1 cellular context compared by ENCODE assay signal in the genomic region with DNA sequence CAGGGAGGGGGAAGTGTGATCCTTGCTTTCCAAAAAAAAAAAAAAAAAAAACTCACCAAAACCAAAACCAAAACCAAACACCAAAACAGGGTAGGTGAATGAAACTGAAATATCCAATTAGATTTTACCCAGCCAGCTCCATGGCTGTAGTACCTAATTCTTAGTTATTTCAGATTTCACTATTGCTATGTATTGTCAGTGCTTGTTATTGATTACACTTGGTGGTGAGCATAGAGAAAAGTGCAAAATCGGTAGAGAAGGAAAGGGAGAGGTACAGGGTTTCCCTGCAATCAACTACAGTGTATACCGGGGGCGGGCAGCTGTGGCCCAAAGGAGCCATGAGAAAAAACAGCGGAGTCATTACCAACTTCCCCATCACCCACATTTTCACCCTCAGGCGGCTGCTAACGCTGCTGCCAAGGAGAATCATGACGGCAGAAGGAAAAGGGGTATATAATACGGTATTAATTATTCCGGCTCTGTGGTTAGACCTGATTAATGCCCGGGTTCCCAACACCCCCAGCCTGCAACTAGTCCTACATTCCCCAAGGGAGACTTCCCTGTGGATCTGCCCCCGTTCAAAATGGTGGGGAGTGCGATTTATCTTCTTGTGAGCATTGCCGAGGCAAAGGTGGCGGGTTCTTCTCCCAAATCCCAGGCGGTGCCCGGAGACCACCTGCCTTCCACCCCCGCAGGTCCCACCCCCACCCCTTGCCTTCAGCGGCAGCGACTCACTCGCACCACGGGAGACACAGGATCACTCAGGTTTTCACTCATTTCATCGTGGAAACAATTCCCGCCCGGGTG.
TF ChIP-seq lines count a peak whose summit lies in the region.

A gene (minus strand): TSS at position 30 of the 807 bp plus-strand sequence. CDS start 486 bp downstream, outside the sequence.

TF ChIP-seq in GM12878, 131 proteins besides CTCF, POLR2A, EP300 and RAD21 (continued from another document and continues in another):
- TF ChIP-seq, protein P1, sequence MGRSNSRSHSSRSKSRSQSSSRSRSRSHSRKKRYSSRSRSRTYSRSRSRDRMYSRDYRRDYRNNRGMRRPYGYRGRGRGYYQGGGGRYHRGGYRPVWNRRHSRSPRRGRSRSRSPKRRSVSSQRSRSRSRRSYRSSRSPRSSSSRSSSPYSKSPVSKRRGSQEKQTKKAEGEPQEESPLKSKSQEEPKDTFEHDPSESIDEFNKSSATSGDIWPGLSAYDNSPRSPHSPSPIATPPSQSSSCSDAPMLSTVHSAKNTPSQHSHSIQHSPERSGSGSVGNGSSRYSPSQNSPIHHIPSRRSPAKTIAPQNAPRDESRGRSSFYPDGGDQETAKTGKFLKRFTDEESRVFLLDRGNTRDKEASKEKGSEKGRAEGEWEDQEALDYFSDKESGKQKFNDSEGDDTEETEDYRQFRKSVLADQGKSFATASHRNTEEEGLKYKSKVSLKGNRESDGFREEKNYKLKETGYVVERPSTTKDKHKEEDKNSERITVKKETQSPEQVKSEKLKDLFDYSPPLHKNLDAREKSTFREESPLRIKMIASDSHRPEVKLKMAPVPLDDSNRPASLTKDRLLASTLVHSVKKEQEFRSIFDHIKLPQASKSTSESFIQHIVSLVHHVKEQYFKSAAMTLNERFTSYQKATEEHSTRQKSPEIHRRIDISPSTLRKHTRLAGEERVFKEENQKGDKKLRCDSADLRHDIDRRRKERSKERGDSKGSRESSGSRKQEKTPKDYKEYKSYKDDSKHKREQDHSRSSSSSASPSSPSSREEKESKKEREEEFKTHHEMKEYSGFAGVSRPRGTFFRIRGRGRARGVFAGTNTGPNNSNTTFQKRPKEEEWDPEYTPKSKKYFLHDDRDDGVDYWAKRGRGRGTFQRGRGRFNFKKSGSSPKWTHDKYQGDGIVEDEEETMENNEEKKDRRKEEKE (IDR thresholded peaks at IDR 0.05), result no peak
- TF ChIP-seq RB1 (IDR thresholded peaks at IDR 0.05; ENCODE audit: borderline replicate concordance) (no peak), NR2F1 (conservative IDR thresholded peaks at IDR 0.05) (no peak), POLR2AphosphoS2 (IDR thresholded peaks at IDR 0.05; ENCODE audit: low read depth, low read length) (peak; percentile 91), KDM1A (IDR thresholded peaks at IDR 0.05; ENCODE audit: borderline replicate concordance) (no peak), ZNF274 (IDR thresholded peaks at IDR 0.05; ENCODE audit: insufficient read depth, insufficient read length) (no peak), IKZF1 (conservative IDR thresholded peaks at IDR 0.05) (peak; percentile 64), CBFB (IDR thresholded peaks at IDR 0.05; ENCODE audit: low read depth) (0 out of 2 replicates have a peak, but pooled peaks have one; percentile 28), ASH2L (IDR thresholded peaks at IDR 0.05; ENCODE audit: borderline replicate concordance, low read depth) (no peak), STAT3 (IDR thresholded peaks at IDR 0.05; ENCODE audit: low read depth, low read length) (no peak), SMARCA5 (IDR thresholded peaks at IDR 0.05) (0 out of 2 replicates have a peak, but pooled peaks have one; percentile 35), ETV6 (conservative IDR thresholded peaks at IDR 0.05 in 1 of 2, IDR thresholded peaks at IDR 0.05 in 1 of 2; ENCODE audit: borderline replicate concordance in 1 of 2, low read depth in 1 of 2) (no peak), ATF7 (IDR thresholded peaks at IDR 0.05; ENCODE audit: low read depth) (peak; percentile 42; the same call in 1 of the 2 replicates), ZSCAN29 (IDR thresholded peaks at IDR 0.05) (no peak), SMAD5 (IDR thresholded peaks at IDR 0.05; ENCODE audit: low read depth) (no peak), ZZZ3 (IDR thresholded peaks at IDR 0.05; ENCODE audit: control insufficient read depth, insufficient read length, low read depth) (no peak), WRNIP1 (IDR thresholded peaks at IDR 0.05; ENCODE audit: borderline replicate concordance, low read depth, low read length) (peak; percentile 95; the same call in 1 of the 2 replicates), MYB (IDR thresholded peaks at IDR 0.05; ENCODE audit: borderline replicate concordance, low read depth, low read length) (no peak), ZNF622 (IDR thresholded peaks at IDR 0.05) (no peak), PML (IDR thresholded peaks at IDR 0.05; ENCODE audit: low read length) (peak; percentile 69; the same call in 1 of the 2 replicates), MTA3 (IDR thresholded peaks at IDR 0.05; ENCODE audit: borderline replicate concordance, low read length) (peak; percentile 88; the same call in 1 of the 2 replicates), BHLHE40 (IDR thresholded peaks at IDR 0.05; ENCODE audit: borderline replicate concordance in 1 of 2, low read depth in 2 of 2, low read length in 1 of 2) (0 out of 4 replicates have a peak, but pooled peaks of 1 of the 2 experiments have one; percentile 9), JUNB (IDR thresholded peaks at IDR 0.05) (no peak; the same call in 1 of the 2 replicates), HCFC1 (IDR thresholded peaks at IDR 0.05; ENCODE audit: low read length) (no peak), CREM (IDR thresholded peaks at IDR 0.05; ENCODE audit: low read depth) (no peak), EZH2 (IDR thresholded peaks at IDR 0.05; ENCODE audit: borderline replicate concordance, control insufficient read depth, low read depth, low read length) (no peak), TBL1XR1 (IDR thresholded peaks at IDR 0.05; ENCODE audit: low read depth, low read length) (no peak), TARDBP (IDR thresholded peaks at IDR 0.05; ENCODE audit: borderline replicate concordance) (no peak), RELA (IDR thresholded peaks at IDR 0.05; ENCODE audit: borderline replicate concordance, partially characterized antibody) (no peak), MEF2A (IDR thresholded peaks at IDR 0.05; ENCODE audit: insufficient read depth, low read depth, low read length) (no peak), BRCA1 (IDR thresholded peaks at IDR 0.05; ENCODE audit: low read depth, low read length) (no peak), BACH1 (IDR thresholded peaks at IDR 0.05; ENCODE audit: borderline replicate concordance) (peak; percentile 82), ESRRA (IDR thresholded peaks at IDR 0.05; ENCODE audit: low read length) (peak; percentile 44; the same call in 1 of the 2 replicates), KLF5 (IDR thresholded peaks at IDR 0.05; ENCODE audit: partially characterized antibody) (no peak), SPI1 (IDR thresholded peaks at IDR 0.05; ENCODE audit: borderline replicate concordance, insufficient read depth, low read depth, low read length) (no peak), CHD1 (IDR thresholded peaks at IDR 0.05; ENCODE audit: low read depth, low read length) (peak; percentile 91; the same call in 1 of the 2 replicates), SIN3A (IDR thresholded peaks at IDR 0.05; ENCODE audit: low read depth, low read length) (peak; percentile 83; the same call in 1 of the 2 replicates)
- TF ChIP-seq, protein P2, sequence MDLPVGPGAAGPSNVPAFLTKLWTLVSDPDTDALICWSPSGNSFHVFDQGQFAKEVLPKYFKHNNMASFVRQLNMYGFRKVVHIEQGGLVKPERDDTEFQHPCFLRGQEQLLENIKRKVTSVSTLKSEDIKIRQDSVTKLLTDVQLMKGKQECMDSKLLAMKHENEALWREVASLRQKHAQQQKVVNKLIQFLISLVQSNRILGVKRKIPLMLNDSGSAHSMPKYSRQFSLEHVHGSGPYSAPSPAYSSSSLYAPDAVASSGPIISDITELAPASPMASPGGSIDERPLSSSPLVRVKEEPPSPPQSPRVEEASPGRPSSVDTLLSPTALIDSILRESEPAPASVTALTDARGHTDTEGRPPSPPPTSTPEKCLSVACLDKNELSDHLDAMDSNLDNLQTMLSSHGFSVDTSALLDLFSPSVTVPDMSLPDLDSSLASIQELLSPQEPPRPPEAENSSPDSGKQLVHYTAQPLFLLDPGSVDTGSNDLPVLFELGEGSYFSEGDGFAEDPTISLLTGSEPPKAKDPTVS (IDR thresholded peaks at IDR 0.05; ENCODE audit: low read depth, low read length), result no peak
- TF ChIP-seq, protein P3, sequence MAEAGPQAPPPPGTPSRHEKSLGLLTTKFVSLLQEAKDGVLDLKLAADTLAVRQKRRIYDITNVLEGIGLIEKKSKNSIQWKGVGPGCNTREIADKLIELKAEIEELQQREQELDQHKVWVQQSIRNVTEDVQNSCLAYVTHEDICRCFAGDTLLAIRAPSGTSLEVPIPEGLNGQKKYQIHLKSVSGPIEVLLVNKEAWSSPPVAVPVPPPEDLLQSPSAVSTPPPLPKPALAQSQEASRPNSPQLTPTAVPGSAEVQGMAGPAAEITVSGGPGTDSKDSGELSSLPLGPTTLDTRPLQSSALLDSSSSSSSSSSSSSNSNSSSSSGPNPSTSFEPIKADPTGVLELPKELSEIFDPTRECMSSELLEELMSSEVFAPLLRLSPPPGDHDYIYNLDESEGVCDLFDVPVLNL (IDR thresholded peaks at IDR 0.05; ENCODE audit: low read depth, low read length), result no peak
- TF ChIP-seq, protein P4, sequence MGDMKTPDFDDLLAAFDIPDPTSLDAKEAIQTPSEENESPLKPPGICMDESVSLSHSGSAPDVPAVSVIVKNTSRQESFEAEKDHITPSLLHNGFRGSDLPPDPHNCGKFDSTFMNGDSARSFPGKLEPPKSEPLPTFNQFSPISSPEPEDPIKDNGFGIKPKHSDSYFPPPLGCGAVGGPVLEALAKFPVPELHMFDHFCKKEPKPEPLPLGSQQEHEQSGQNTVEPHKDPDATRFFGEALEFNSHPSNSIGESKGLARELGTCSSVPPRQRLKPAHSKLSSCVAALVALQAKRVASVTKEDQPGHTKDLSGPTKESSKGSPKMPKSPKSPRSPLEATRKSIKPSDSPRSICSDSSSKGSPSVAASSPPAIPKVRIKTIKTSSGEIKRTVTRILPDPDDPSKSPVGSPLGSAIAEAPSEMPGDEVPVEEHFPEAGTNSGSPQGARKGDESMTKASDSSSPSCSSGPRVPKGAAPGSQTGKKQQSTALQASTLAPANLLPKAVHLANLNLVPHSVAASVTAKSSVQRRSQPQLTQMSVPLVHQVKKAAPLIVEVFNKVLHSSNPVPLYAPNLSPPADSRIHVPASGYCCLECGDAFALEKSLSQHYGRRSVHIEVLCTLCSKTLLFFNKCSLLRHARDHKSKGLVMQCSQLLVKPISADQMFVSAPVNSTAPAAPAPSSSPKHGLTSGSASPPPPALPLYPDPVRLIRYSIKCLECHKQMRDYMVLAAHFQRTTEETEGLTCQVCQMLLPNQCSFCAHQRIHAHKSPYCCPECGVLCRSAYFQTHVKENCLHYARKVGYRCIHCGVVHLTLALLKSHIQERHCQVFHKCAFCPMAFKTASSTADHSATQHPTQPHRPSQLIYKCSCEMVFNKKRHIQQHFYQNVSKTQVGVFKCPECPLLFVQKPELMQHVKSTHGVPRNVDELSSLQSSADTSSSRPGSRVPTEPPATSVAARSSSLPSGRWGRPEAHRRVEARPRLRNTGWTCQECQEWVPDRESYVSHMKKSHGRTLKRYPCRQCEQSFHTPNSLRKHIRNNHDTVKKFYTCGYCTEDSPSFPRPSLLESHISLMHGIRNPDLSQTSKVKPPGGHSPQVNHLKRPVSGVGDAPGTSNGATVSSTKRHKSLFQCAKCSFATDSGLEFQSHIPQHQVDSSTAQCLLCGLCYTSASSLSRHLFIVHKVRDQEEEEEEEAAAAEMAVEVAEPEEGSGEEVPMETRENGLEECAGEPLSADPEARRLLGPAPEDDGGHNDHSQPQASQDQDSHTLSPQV (IDR thresholded peaks at IDR 0.05), result no peak
- TF ChIP-seq, protein P5, sequence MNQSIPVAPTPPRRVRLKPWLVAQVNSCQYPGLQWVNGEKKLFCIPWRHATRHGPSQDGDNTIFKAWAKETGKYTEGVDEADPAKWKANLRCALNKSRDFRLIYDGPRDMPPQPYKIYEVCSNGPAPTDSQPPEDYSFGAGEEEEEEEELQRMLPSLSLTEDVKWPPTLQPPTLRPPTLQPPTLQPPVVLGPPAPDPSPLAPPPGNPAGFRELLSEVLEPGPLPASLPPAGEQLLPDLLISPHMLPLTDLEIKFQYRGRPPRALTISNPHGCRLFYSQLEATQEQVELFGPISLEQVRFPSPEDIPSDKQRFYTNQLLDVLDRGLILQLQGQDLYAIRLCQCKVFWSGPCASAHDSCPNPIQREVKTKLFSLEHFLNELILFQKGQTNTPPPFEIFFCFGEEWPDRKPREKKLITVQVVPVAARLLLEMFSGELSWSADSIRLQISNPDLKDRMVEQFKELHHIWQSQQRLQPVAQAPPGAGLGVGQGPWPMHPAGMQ (IDR thresholded peaks at IDR 0.05; ENCODE audit: borderline replicate concordance), result no peak
- TF ChIP-seq, protein P6, sequence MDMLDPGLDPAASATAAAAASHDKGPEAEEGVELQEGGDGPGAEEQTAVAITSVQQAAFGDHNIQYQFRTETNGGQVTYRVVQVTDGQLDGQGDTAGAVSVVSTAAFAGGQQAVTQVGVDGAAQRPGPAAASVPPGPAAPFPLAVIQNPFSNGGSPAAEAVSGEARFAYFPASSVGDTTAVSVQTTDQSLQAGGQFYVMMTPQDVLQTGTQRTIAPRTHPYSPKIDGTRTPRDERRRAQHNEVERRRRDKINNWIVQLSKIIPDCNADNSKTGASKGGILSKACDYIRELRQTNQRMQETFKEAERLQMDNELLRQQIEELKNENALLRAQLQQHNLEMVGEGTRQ (IDR thresholded peaks at IDR 0.05; ENCODE audit: borderline replicate concordance, low read depth, low read length), result no peak
- TF ChIP-seq, protein P7, sequence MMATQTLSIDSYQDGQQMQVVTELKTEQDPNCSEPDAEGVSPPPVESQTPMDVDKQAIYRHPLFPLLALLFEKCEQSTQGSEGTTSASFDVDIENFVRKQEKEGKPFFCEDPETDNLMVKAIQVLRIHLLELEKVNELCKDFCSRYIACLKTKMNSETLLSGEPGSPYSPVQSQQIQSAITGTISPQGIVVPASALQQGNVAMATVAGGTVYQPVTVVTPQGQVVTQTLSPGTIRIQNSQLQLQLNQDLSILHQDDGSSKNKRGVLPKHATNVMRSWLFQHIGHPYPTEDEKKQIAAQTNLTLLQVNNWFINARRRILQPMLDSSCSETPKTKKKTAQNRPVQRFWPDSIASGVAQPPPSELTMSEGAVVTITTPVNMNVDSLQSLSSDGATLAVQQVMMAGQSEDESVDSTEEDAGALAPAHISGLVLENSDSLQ (IDR thresholded peaks at IDR 0.05), result peak; percentile 43; the same call in 1 of the 2 replicates
- TF ChIP-seq, protein P8, sequence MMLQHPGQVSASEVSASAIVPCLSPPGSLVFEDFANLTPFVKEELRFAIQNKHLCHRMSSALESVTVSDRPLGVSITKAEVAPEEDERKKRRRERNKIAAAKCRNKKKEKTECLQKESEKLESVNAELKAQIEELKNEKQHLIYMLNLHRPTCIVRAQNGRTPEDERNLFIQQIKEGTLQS (IDR thresholded peaks at IDR 0.05; ENCODE audit: borderline replicate concordance, extremely low read depth, low read depth, low read length), result no peak
- TF ChIP-seq, protein P9, sequence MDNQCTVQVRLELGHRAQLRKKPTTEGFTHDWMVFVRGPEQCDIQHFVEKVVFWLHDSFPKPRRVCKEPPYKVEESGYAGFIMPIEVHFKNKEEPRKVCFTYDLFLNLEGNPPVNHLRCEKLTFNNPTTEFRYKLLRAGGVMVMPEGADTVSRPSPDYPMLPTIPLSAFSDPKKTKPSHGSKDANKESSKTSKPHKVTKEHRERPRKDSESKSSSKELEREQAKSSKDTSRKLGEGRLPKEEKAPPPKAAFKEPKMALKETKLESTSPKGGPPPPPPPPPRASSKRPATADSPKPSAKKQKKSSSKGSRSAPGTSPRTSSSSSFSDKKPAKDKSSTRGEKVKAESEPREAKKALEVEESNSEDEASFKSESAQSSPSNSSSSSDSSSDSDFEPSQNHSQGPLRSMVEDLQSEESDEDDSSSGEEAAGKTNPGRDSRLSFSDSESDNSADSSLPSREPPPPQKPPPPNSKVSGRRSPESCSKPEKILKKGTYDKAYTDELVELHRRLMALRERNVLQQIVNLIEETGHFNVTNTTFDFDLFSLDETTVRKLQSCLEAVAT (IDR thresholded peaks at IDR 0.05), result peak; percentile 85
